18 cellular contexts compared by ENCODE assay signal in the genomic region with DNA sequence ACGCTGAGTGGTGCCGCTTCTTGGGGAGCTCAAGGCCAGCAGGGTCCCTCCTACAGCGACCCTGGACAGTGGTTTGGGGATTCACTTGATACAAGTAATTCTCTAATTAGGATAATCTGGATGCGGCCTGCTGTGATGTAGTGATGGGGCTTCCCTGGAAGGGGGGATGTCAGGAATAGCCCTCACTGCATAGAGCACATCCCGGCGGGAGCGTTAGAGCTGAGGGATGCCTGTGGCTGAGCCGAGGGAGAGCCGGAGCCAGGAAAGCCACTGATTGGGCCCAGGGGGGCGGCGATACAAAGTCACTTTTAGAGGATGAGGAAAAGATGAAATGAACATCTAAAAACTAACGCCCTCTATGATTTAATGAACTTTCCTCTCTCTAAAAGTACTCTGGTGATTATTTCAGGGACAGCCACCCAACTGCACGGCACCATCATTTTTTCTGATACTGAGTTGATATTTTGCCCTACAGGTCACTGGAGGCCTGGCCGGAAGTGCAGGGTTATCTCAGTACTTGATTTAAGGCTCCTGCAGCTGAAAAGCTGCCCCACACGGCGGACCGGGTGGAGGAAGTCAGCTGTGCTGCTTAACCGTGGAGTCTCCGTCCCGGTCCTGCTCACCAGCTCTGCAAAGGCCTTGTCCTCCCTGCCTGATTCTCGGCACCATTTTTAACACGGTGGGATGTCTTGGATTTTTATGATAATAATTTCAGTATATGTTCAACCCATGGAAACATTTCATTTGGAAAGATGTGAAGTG.
"Had no signal": no experiment of that assay in that cellular context is flagged by ENCODE, and none has a peak within 500 bp of the region (broad histone marks: within the 10 kb centered on the region; RNA-seq: fewer than 3 reads in every experiment).

No MANE protein-coding gene starts in this region.

- H3K4me1 ChIP-seq: ascending aorta, parathyroid adenoma had no signal

- H3K27ac ChIP-seq: ascending aorta, parathyroid adenoma, thoracic aorta, vagina had no signal

- H3K9ac ChIP-seq: parathyroid adenoma had no signal

- H3K4me3 ChIP-seq: ascending aorta, esophagus squamous epithelium, skin epidermis, vagina had no signal

- H3K36me3 ChIP-seq: ascending aorta, esophagus squamous epithelium, stomach, thoracic aorta, vagina had no signal

- H3K79me2 ChIP-seq: parathyroid adenoma had no signal

- H3K27me3 ChIP-seq: ascending aorta, esophagus squamous epithelium, stomach, vagina had no signal

- ATAC-seq: activated CD4-positive, CD25-positive, alpha-beta regulatory T cell treated with anti-CD3 and anti-CD28 coated beads, Interleukin-2, amount 50 U/mL, for 24 hours; activated CD8-positive, alpha-beta memory T cell treated with anti-CD3 and anti-CD28 coated beads, Interleukin-2, amount 10 ng/mL, durations not matched to agents 7 days and 5 days; left lobe of liver; T-helper 17 cell had no signal

- H3K9me3 ChIP-seq: ascending aorta, esophagus squamous epithelium, stomach, thoracic aorta, vagina had no signal

- DNase-seq: activated CD4-positive, alpha-beta T cell treated with anti-CD3 and anti-CD28 coated beads, Interleukin-2, amount 50 U/mL, for 4 hours; activated CD8-positive, alpha-beta memory T cell treated with anti-CD3 and anti-CD28 coated beads, Interleukin-2, amount 10 ng/mL, durations not matched to agents 7 days and 5 days; activated gamma-delta T cell; activated naive CD8-positive, alpha-beta T cell treated with anti-CD3 and anti-CD28 coated beads, Interleukin-2, amount 10 ng/mL, durations not matched to agents 7 days and 5 days; activated T-cell treated with anti-CD3 and anti-CD28 coated beads, Interleukin-2, amount 50 U/mL, for 24 hours; esophagus squamous epithelium; foreskin fibroblast; mesendoderm; retina; stomach; T-helper 17 cell had no signal

- H2AFZ ChIP-seq: parathyroid adenoma had no signal
